ENCODE assay signal across 21 cellular contexts in the genomic region with DNA sequence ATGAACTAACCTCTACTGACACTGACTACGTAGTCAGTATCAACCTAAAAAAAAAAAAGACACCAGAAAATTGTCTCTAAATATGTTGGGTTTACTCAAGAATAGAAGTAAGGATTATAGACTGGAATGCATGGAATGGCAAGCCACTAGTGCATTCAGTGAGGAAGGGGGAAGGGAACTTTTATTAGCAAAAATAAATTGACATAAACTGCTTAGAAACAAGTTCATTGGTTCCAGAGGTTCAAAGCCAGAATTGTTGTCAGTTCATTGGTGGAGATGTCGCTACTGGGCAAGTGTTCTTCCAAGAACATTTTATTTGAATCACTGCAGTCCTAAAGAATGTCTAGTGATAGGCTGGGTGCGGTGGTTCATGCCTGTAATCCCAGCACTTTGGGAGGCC.
"Had no signal": no experiment of that assay in that cellular context is flagged by ENCODE, and none has a peak within 500 bp of the region (broad histone marks: within the 10 kb centered on the region; RNA-seq: fewer than 3 reads in every experiment).

No MANE protein-coding gene starts in this region.

- H3K27ac Mint-ChIP-seq: naive thymus-derived CD4-positive, alpha-beta T cell; stimulated activated effector memory CD8-positive, alpha-beta T cell treated with anti-CD3 and anti-CD28 coated beads, Interleukin-12 subunit alpha, Interleukin-12 subunit beta, amount 100 ng/mL, for 72 hours; stimulated activated naive CD8-positive, alpha-beta T cell treated with anti-CD3 and anti-CD28 coated beads, Interleukin-15, Interleukin-2, amounts not matched to agents 100 ng/mL and 50 ng/mL, for 24 hours had no signal

- H3K4me1 Mint-ChIP-seq: naive thymus-derived CD4-positive, alpha-beta T cell; stimulated activated effector memory CD8-positive, alpha-beta T cell treated with anti-CD3 and anti-CD28 coated beads, Interleukin-12 subunit alpha, Interleukin-12 subunit beta, amount 100 ng/mL, for 72 hours had no signal

- H3K9me3 ChIP-seq: gastrocnemius medialis, heart right ventricle, left ventricle myocardium inferior, neutrophil, psoas muscle, tibial artery, upper lobe of left lung, uterus had no signal

- H3K4me1 ChIP-seq: gastrocnemius medialis, heart right ventricle, left ventricle myocardium inferior, psoas muscle, tibial artery, uterus had no signal

- H3K27me3 ChIP-seq: gastrocnemius medialis, heart right ventricle, tibial artery, upper lobe of left lung, uterus had no signal

- FAIRE-seq: endometrium, keratinocyte had no signal

- H3K4me3 ChIP-seq: gastrocnemius medialis, heart right ventricle, left ventricle myocardium inferior, lung, psoas muscle, tibial artery, upper lobe of left lung, uterus had no signal

- H3K27ac ChIP-seq: gastrocnemius medialis, heart right ventricle, left ventricle myocardium inferior, neutrophil, psoas muscle, tibial artery, upper lobe of left lung, uterus had no signal

- H3K36me3 ChIP-seq: gastrocnemius medialis, heart right ventricle, left ventricle myocardium inferior, neutrophil, tibial artery, upper lobe of left lung, uterus had no signal

- DNase-seq: effector memory CD4-positive, alpha-beta T cell; gastrocnemius medialis; heart right ventricle; hypothalamus; left ventricle myocardium inferior; mesendoderm; naive thymus-derived CD4-positive, alpha-beta T cell; psoas muscle; right cardiac atrium; stimulated activated CD4-positive, alpha-beta T cell treated with anti-CD3 and anti-CD28 coated beads, Interleukin-4, amount 100 ng/mL, for 1 hour; stimulated activated CD8-positive, alpha-beta memory T cell treated with anti-CD3 and anti-CD28 coated beads, Interleukin-4, amount 100 ng/mL, for 48 hours; tibial artery; upper lobe of left lung; uterus had no signal

- H3K9me3 Mint-ChIP-seq: naive thymus-derived CD4-positive, alpha-beta T cell; stimulated activated effector memory CD8-positive, alpha-beta T cell treated with anti-CD3 and anti-CD28 coated beads, Interleukin-12 subunit alpha, Interleukin-12 subunit beta, amount 100 ng/mL, for 72 hours; stimulated activated naive CD8-positive, alpha-beta T cell treated with anti-CD3 and anti-CD28 coated beads, Interleukin-15, Interleukin-2, amounts not matched to agents 100 ng/mL and 50 ng/mL, for 24 hours had no signal

- H3K36me3 Mint-ChIP-seq: stimulated activated effector memory CD8-positive, alpha-beta T cell treated with anti-CD3 and anti-CD28 coated beads, Interleukin-12 subunit alpha, Interleukin-12 subunit beta, amount 100 ng/mL, for 72 hours had no signal

- H3K4me3 Mint-ChIP-seq: naive thymus-derived CD4-positive, alpha-beta T cell; stimulated activated effector memory CD8-positive, alpha-beta T cell treated with anti-CD3 and anti-CD28 coated beads, Interleukin-12 subunit alpha, Interleukin-12 subunit beta, amount 100 ng/mL, for 72 hours; stimulated activated naive CD8-positive, alpha-beta T cell treated with anti-CD3 and anti-CD28 coated beads, Interleukin-15, Interleukin-2, amounts not matched to agents 100 ng/mL and 50 ng/mL, for 24 hours had no signal

- ATAC-seq: esophagus mucosa; gastrocnemius medialis; heart right ventricle; naive thymus-derived CD4-positive, alpha-beta T cell; psoas muscle; right cardiac atrium; stimulated activated effector memory CD8-positive, alpha-beta T cell treated with anti-CD3 and anti-CD28 coated beads, Interleukin-12 subunit alpha, Interleukin-12 subunit beta, amount 100 ng/mL, for 72 hours had no signal
